1 cellular context compared by ENCODE assay signal in the genomic region with DNA sequence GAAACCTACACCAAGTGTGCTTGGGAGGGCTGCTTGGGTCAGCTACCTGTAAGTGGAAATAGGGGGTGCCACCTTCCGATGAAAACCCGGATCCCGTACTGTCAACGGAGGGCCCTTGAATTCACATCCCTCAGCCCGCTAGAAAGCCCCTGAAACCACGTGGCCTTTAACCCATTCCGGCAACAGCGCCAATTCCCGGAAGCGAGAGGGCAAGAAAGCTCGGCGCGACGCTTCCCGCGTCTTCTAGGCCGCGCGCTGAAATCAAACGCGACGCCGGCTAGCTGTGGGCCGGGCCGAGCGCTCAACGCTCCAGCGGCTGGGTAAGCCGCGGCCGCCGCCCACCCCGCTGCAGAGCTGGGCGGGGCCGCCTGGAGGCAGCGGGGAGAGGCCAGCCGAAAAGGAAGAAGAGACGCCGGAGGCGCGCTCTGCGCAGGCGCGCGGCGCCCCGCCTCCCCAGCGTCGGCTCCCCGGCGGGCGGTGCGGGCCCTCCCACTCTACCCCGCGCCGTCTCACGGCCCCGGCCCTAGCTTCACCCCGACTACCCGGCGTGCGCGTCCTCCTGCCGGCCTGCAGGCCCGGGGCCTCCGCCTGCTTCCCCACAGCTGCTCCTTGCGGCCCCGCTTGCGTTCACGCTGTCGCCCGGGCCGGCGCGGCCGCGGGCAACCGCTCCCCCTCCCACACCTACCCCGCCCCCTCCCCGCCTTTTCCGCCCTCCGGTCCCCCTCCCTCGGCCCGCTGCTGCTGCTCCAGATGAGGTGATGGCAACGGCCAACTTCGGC.
A peak's percentile ranks its signal among the peaks of the same experiment; 100 is the strongest.
TF ChIP-seq lines count a peak whose summit lies in the region.

A gene (plus strand): TSS at position 492 of the 779 bp plus-strand sequence. CDS start 267 bp downstream, at position 759.

TF ChIP-seq in HepG2, 621 proteins besides CTCF, POLR2A, EP300 and RAD21 (continued from another document and continues in another):
- TF ChIP-seq ARHGAP35 (CRISPR knock-in tag; IDR thresholded peaks at IDR 0.05; ENCODE audit: borderline replicate concordance) (0 out of 2 replicates have a peak, but pooled peaks have one; percentile 75), JUND (CRISPR knock-in tag; IDR thresholded peaks at IDR 0.05) (no peak), ZNF430 (CRISPR knock-in tag; IDR thresholded peaks at IDR 0.05) (peak; percentile 63; the same call in 1 of the 2 replicates), CBX2 (IDR thresholded peaks at IDR 0.05; ENCODE audit: low read depth, low read length) (no peak), CBX2 (CRISPR knock-in tag; IDR thresholded peaks at IDR 0.05; ENCODE audit: low read depth) (peak; percentile 51; the same call in 1 of the 2 replicates), TCF7L2 (IDR thresholded peaks at IDR 0.05; ENCODE audit: low read depth, low read length) (no peak), ETV6 (CRISPR knock-in tag; conservative IDR thresholded peaks at IDR 0.05) (no peak; the same call in 1 of the 2 replicates), ZNF232 (CRISPR knock-in tag; IDR thresholded peaks at IDR 0.05; ENCODE audit: borderline replicate concordance) (no peak), ZNF234 (CRISPR knock-in tag; conservative IDR thresholded peaks at IDR 0.05) (peak; percentile 40; the same call in 1 of the 2 replicates), ZEB1 (IDR thresholded peaks at IDR 0.05; ENCODE audit: insufficient replicate concordance, low read depth) (no peak), FOXC1 (CRISPR knock-in tag; IDR thresholded peaks at IDR 0.05; ENCODE audit: borderline replicate concordance) (peak; percentile 86), ZMYM2 (CRISPR knock-in tag; IDR thresholded peaks at IDR 0.05) (0 out of 2 replicates have a peak, but pooled peaks have one; percentile 63), SMYD3 (CRISPR knock-in tag; IDR thresholded peaks at IDR 0.05) (peak; percentile 80), RBM39 (IDR thresholded peaks at IDR 0.05; ENCODE audit: low read depth, low read length, poor library complexity, severe bottlenecking) (peak; percentile 32), ZNF879 (CRISPR knock-in tag; IDR thresholded peaks at IDR 0.05) (no peak), ZNF441 (CRISPR knock-in tag; IDR thresholded peaks at IDR 0.05; ENCODE audit: borderline replicate concordance) (peak; percentile 50), ZNF629 (CRISPR knock-in tag; conservative IDR thresholded peaks at IDR 0.05) (peak; percentile 46), ASH2L (IDR thresholded peaks at IDR 0.05; ENCODE audit: insufficient read length, low read depth, low read length) (peak; percentile 67), POLR2AphosphoS2 (IDR thresholded peaks at IDR 0.05; ENCODE audit: low read depth, low read length) (no peak), ZNF383 (CRISPR knock-in tag; IDR thresholded peaks at IDR 0.05; ENCODE audit: borderline replicate concordance) (no peak), PHF21A (CRISPR knock-in tag; IDR thresholded peaks at IDR 0.05) (no peak), NFYB (CRISPR knock-in tag; IDR thresholded peaks at IDR 0.05) (peak; percentile 41; the same call in 1 of the 2 replicates), ZMAT3 (CRISPR knock-in tag; conservative IDR thresholded peaks at IDR 0.05) (0 out of 2 replicates have a peak, but pooled peaks have one; percentile 53), LCORL (IDR thresholded peaks at IDR 0.05) (no peak), LCORL (CRISPR knock-in tag; IDR thresholded peaks at IDR 0.05) (no peak), RBAK (CRISPR knock-in tag; IDR thresholded peaks at IDR 0.05) (no peak), ZNF432 (CRISPR knock-in tag; IDR thresholded peaks at IDR 0.05; ENCODE audit: borderline replicate concordance) (no peak), ZNF264 (CRISPR knock-in tag; IDR thresholded peaks at IDR 0.05) (no peak), ZNF792 (CRISPR knock-in tag; IDR thresholded peaks at IDR 0.05) (peak; percentile 95), U2AF2 (IDR thresholded peaks at IDR 0.05; ENCODE audit: low read depth, low read length) (no peak), HNRNPL (IDR thresholded peaks at IDR 0.05; ENCODE audit: low read depth, low read length) (no peak), ELF1 (CRISPR knock-in tag; IDR thresholded peaks at IDR 0.05) (peak; percentile 85), ATRX (CRISPR knock-in tag; IDR thresholded peaks at IDR 0.05; ENCODE audit: borderline replicate concordance) (no peak), SIX4 (CRISPR knock-in tag; IDR thresholded peaks at IDR 0.05) (peak; percentile 30; the same call in 1 of the 2 replicates), GPN1 (CRISPR knock-in tag; IDR thresholded peaks at IDR 0.05; ENCODE audit: borderline replicate concordance) (no peak), SOX13 (IDR thresholded peaks at IDR 0.05) (no peak), SOX13 (CRISPR knock-in tag; conservative IDR thresholded peaks at IDR 0.05 in 1 of 2, IDR thresholded peaks at IDR 0.05 in 1 of 2) (peak in 1 of 2 experiments; percentile 34; a peak in 2 of 4 replicates), ZNF3 (CRISPR knock-in tag; IDR thresholded peaks at IDR 0.05) (peak; percentile 49; the same call in 1 of the 2 replicates), NFKB2 (CRISPR knock-in tag; IDR thresholded peaks at IDR 0.05; ENCODE audit: borderline replicate concordance) (0 out of 2 replicates have a peak, but pooled peaks have one; percentile 33), RBM22 (optimal IDR thresholded peaks at IDR 0.05; ENCODE audit: low read length) (no peak), CEBPG (CRISPR knock-in tag; IDR thresholded peaks at IDR 0.05) (no peak)
- TF ChIP-seq, protein P1, sequence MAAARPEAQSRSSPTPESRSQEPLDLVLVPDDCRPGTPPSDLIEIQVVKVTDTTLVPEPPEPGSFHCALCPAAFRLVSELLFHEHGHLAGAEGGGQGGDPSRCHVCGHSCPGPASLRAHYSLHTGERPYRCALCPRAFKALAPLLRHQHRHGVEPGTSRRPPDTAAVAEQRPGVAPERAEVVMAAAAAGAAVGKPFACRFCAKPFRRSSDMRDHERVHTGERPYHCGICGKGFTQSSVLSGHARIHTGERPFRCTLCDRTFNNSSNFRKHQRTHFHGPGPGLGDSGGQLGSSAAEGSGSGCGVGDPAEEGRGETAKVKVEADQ (CRISPR knock-in tag; IDR thresholded peaks at IDR 0.05; ENCODE audit: borderline replicate concordance): peak; percentile 68; the same call in 1 of the 2 replicates
- TF ChIP-seq, protein P2, sequence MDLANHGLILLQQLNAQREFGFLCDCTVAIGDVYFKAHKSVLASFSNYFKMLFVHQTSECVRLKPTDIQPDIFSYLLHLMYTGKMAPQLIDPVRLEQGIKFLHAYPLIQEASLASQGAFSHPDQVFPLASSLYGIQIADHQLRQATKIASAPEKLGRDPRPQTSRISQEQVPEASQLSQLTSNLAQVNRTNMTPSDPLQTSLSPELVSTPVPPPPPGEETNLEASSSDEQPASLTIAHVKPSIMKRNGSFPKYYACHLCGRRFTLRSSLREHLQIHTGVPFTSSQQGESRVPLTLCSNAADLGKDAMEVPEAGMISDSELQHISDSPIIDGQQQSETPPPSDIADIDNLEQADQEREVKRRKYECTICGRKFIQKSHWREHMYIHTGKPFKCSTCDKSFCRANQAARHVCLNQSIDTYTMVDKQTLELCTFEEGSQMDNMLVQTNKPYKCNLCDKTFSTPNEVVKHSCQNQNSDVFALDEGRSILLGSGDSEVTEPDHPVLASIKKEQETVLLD (CRISPR knock-in tag; IDR thresholded peaks at IDR 0.05; ENCODE audit: low read depth): no peak
- TF ChIP-seq, protein P3, sequence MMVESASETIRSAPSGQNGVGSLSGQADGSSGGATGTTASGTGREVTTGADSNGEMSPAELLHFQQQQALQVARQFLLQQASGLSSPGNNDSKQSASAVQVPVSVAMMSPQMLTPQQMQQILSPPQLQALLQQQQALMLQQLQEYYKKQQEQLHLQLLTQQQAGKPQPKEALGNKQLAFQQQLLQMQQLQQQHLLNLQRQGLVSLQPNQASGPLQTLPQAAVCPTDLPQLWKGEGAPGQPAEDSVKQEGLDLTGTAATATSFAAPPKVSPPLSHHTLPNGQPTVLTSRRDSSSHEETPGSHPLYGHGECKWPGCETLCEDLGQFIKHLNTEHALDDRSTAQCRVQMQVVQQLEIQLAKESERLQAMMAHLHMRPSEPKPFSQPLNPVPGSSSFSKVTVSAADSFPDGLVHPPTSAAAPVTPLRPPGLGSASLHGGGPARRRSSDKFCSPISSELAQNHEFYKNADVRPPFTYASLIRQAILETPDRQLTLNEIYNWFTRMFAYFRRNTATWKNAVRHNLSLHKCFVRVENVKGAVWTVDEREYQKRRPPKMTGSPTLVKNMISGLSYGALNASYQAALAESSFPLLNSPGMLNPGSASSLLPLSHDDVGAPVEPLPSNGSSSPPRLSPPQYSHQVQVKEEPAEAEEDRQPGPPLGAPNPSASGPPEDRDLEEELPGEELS (CRISPR knock-in tag; IDR thresholded peaks at IDR 0.05): no peak
- TF ChIP-seq, protein P4, sequence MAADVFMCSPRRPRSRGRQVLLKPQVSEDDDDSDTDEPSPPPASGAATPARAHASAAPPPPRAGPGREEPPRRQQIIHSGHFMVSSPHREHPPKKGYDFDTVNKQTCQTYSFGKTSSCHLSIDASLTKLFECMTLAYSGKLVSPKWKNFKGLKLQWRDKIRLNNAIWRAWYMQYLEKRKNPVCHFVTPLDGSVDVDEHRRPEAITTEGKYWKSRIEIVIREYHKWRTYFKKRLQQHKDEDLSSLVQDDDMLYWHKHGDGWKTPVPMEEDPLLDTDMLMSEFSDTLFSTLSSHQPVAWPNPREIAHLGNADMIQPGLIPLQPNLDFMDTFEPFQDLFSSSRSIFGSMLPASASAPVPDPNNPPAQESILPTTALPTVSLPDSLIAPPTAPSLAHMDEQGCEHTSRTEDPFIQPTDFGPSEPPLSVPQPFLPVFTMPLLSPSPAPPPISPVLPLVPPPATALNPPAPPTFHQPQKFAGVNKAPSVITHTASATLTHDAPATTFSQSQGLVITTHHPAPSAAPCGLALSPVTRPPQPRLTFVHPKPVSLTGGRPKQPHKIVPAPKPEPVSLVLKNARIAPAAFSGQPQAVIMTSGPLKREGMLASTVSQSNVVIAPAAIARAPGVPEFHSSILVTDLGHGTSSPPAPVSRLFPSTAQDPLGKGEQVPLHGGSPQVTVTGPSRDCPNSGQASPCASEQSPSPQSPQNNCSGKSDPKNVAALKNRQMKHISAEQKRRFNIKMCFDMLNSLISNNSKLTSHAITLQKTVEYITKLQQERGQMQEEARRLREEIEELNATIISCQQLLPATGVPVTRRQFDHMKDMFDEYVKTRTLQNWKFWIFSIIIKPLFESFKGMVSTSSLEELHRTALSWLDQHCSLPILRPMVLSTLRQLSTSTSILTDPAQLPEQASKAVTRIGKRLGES (CRISPR knock-in tag; IDR thresholded peaks at IDR 0.05; ENCODE audit: borderline replicate concordance): no peak
- TF ChIP-seq, protein P5, sequence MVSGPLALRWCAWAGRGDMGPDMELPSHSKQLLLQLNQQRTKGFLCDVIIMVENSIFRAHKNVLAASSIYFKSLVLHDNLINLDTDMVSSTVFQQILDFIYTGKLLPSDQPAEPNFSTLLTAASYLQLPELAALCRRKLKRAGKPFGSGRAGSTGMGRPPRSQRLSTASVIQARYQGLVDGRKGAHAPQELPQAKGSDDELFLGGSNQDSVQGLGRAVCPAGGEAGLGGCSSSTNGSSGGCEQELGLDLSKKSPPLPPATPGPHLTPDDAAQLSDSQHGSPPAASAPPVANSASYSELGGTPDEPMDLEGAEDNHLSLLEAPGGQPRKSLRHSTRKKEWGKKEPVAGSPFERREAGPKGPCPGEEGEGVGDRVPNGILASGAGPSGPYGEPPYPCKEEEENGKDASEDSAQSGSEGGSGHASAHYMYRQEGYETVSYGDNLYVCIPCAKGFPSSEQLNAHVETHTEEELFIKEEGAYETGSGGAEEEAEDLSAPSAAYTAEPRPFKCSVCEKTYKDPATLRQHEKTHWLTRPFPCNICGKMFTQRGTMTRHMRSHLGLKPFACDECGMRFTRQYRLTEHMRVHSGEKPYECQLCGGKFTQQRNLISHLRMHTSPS (CRISPR knock-in tag; IDR thresholded peaks at IDR 0.05; ENCODE audit: low read depth): no peak
- TF ChIP-seq, protein P6, sequence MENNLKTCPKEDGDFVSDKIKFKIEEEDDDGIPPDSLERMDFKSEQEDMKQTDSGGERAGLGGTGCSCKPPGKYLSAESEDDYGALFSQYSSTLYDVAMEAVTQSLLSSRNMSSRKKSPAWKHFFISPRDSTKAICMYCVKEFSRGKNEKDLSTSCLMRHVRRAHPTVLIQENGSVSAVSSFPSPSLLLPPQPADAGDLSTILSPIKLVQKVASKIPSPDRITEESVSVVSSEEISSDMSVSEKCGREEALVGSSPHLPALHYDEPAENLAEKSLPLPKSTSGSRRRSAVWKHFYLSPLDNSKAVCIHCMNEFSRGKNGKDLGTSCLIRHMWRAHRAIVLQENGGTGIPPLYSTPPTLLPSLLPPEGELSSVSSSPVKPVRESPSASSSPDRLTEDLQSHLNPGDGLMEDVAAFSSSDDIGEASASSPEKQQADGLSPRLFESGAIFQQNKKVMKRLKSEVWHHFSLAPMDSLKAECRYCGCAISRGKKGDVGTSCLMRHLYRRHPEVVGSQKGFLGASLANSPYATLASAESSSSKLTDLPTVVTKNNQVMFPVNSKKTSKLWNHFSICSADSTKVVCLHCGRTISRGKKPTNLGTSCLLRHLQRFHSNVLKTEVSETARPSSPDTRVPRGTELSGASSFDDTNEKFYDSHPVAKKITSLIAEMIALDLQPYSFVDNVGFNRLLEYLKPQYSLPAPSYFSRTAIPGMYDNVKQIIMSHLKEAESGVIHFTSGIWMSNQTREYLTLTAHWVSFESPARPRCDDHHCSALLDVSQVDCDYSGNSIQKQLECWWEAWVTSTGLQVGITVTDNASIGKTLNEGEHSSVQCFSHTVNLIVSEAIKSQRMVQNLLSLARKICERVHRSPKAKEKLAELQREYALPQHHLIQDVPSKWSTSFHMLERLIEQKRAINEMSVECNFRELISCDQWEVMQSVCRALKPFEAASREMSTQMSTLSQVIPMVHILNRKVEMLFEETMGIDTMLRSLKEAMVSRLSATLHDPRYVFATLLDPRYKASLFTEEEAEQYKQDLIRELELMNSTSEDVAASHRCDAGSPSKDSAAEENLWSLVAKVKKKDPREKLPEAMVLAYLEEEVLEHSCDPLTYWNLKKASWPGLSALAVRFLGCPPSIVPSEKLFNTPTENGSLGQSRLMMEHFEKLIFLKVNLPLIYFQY (CRISPR knock-in tag; IDR thresholded peaks at IDR 0.05; ENCODE audit: borderline replicate concordance): peak; percentile 92
- TF ChIP-seq, protein P7, sequence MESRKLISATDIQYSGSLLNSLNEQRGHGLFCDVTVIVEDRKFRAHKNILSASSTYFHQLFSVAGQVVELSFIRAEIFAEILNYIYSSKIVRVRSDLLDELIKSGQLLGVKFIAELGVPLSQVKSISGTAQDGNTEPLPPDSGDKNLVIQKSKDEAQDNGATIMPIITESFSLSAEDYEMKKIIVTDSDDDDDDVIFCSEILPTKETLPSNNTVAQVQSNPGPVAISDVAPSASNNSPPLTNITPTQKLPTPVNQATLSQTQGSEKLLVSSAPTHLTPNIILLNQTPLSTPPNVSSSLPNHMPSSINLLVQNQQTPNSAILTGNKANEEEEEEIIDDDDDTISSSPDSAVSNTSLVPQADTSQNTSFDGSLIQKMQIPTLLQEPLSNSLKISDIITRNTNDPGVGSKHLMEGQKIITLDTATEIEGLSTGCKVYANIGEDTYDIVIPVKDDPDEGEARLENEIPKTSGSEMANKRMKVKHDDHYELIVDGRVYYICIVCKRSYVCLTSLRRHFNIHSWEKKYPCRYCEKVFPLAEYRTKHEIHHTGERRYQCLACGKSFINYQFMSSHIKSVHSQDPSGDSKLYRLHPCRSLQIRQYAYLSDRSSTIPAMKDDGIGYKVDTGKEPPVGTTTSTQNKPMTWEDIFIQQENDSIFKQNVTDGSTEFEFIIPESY (CRISPR knock-in tag; IDR thresholded peaks at IDR 0.05): 0 out of 2 replicates have a peak, but pooled peaks have one; percentile 13
